ENCODE assay signal across 23 cellular contexts in the genomic region with DNA sequence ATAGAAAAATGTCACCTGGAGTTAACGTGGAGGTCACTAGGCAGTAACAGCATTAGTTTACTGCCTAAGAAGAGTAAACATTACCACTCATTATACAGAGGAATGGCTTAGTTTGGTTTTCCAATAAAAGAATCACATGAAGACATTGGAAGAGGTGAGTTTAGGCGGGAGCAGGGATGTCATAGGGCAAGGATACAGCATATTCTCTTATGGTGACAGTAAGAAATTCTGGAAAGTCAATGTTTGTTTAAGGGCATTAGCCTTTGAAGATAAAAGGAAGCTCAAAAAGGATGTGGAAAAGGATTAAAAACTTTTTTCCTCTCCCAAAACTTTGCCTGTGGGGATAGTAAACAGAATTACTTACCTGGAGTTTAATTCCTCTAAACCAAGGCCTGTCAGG.
"Had no signal": no experiment of that assay in that cellular context is flagged by ENCODE, and none has a peak within 500 bp of the region (broad histone marks: within the 10 kb centered on the region; RNA-seq: fewer than 3 reads in every experiment).

No MANE protein-coding gene starts in this region.

- H3K36me3 ChIP-seq: pancreas, thyroid gland, uterus had no signal

- ATAC-seq: effector memory CD8-positive, alpha-beta T cell; gastrocnemius medialis; heart right ventricle; mucosa of descending colon; naive thymus-derived CD8-positive, alpha-beta T cell; pancreas; right cardiac atrium; stimulated activated naive CD8-positive, alpha-beta T cell treated with anti-CD3 and anti-CD28 coated beads, Interleukin-15, Interleukin-2, amounts not matched to agents 100 U/mL and 50 U/mL, for 24 hours had no signal

- H3K27ac Mint-ChIP-seq: dendritic cell treated with granulocyte-macrophage colony-stimulating factor and Interleukin-4, amounts not matched to agents 40 ng/mL and 50 ng/mL, for 4 days; neural progenitor cell; progenitor cell of endocrine pancreas had no signal

- H3K9me3 Mint-ChIP-seq: dendritic cell treated with granulocyte-macrophage colony-stimulating factor and Interleukin-4, amounts not matched to agents 40 ng/mL and 50 ng/mL, for 4 days; effector memory CD8-positive, alpha-beta T cell; naive thymus-derived CD8-positive, alpha-beta T cell; neural progenitor cell had no signal

- DNase-seq: effector memory CD8-positive, alpha-beta T cell; gastrocnemius medialis; heart right ventricle; hypothalamus; kidney glomerular epithelial cell; mammary epithelial cell; mucosa of descending colon; naive thymus-derived CD8-positive, alpha-beta T cell; nucleus accumbens; pancreas; right cardiac atrium; stimulated activated CD4-positive, alpha-beta T cell treated with anti-CD3 and anti-CD28 coated beads, Interleukin-2, amount 100 ng/mL, for 48 hours; stimulated activated naive CD8-positive, alpha-beta T cell treated with anti-CD3 and anti-CD28 coated beads, Interleukin-15, Interleukin-2, amounts not matched to agents 100 U/mL and 50 U/mL, for 24 hours; thyroid gland; upper lobe of left lung; uterus had no signal

- H2AFZ ChIP-seq: neural progenitor cell had no signal

- H3K27me3 Mint-ChIP-seq: dendritic cell treated with granulocyte-macrophage colony-stimulating factor and Interleukin-4, amounts not matched to agents 40 ng/mL and 50 ng/mL, for 4 days; effector memory CD8-positive, alpha-beta T cell; naive thymus-derived CD8-positive, alpha-beta T cell; progenitor cell of endocrine pancreas had no signal

- H3K9me3 ChIP-seq: esophagus muscularis mucosa, gastrocnemius medialis, heart right ventricle, mucosa of descending colon, pancreas, suprapubic skin, thyroid gland, upper lobe of left lung, uterus had no signal

- H3K4me2 ChIP-seq: neural progenitor cell, smooth muscle cell had no signal

- H3K27me3 ChIP-seq: esophagus muscularis mucosa, gastrocnemius medialis, heart right ventricle, neural progenitor cell, pancreas, suprapubic skin, thyroid gland, upper lobe of left lung, uterus had no signal

- H3K27ac ChIP-seq: epithelial cell of prostate, esophagus muscularis mucosa, gastrocnemius medialis, heart right ventricle, neural progenitor cell, pancreas, suprapubic skin, thyroid gland, upper lobe of left lung, uterus had no signal

- H3K4me3 ChIP-seq: esophagus muscularis mucosa, gastrocnemius medialis, heart right ventricle, mucosa of descending colon, neural progenitor cell, pancreas, smooth muscle cell, suprapubic skin, thyroid gland, upper lobe of left lung, uterus had no signal

- H3K4me3 Mint-ChIP-seq: dendritic cell treated with granulocyte-macrophage colony-stimulating factor and Interleukin-4, amounts not matched to agents 40 ng/mL and 50 ng/mL, for 4 days; neural progenitor cell had no signal

- H3K9ac ChIP-seq: neural progenitor cell had no signal

- H3K4me1 ChIP-seq: uterus had no signal
